In genomic region chr2:215066138-215066537, GRCh38 we compare ENCODE assay signal across 34 cellular contexts.
"Had no signal": no experiment of that assay in that cellular context is flagged by ENCODE, and none has a peak within 500 bp of the region (broad histone marks: within the 10 kb centered on the region; RNA-seq: fewer than 3 reads in every experiment).

No MANE protein-coding gene starts in this region.

- H3K4me3 ChIP-seq: MG63 had no signal

- DNase-seq: Karpas-422, Kasumi-1, MG63, MM.1S, MV-4-11, NCI-H1048, NCI-H1092, NCI-H1092 treated with DMSO at 0.1 percent for 48 hours, NCI-H1105, NCI-H1105 treated with DMSO at 0.1 percent for 48 hours, NCI-H1417, NCI-H1417 treated with DMSO at 0.1 percent for 48 hours, NCI-H1436, NCI-H1436 treated with DMSO at 0.1 percent for 48 hours, NCI-H146, NCI-H1694, NCI-H1694 treated with DMSO at 0.1 percent for 48 hours, NCI-H187, NCI-H187 treated with DMSO at 0.1 percent for 48 hours, NCI-H1930, NCI-H2029, NCI-H2029 treated with DMSO at 0.1 percent for 48 hours, NCI-H2081, NCI-H2081 treated with DMSO at 0.1 percent for 48 hours, NCI-H2107, NCI-H2171, NCI-H2171 treated with DMSO at 0.1 percent for 48 hours, NCI-H2227 treated with DMSO at 0.1 percent for 48 hours, NCI-H226, NCI-H345, NCI-H446, NCI-H446 treated with DMSO at 0.1 percent for 48 hours, NCI-H510A had no signal

- H3K4me2 ChIP-seq: KMS-11 had no signal

- H3K27me3 ChIP-seq: MG63 had no signal

- H3K9ac ChIP-seq: KMS-11 had no signal

- H3K27ac ChIP-seq: KMS-11 had no signal

- H3K9me3 ChIP-seq: MG63 had no signal

- H3K36me3 ChIP-seq: MG63 had no signal
